In genomic region chr1:6579374-6580118, GRCh38 we compare ENCODE assay signal across 8 cellular contexts. TPM values are rescaled to one million over a fixed set of nuclear protein-coding genes. Genes with fewer than 3 reads are reported as not detected.
A peak's percentile ranks its signal among the peaks of the same experiment; 100 is the strongest.
DNase-seq lines count a peak whose midpoint lies in the region; ATAC-seq and TF ChIP-seq lines count a peak whose summit lies in the region.

TSS of gene ZBTB48 (plus strand) at chr1:6579994. CDS start at chr1:6580610, 616 bp downstream.

- H3K27ac ChIP-seq in left ventricle myocardium inferior (replicated peaks), result peak within 1 kb of the TSS; percentile 93

- DNase-seq in NCI-H1694 treated with DMSO at 0.1 percent for 48 hours (lab: John Stamatoyannopoulos, UW) (peak; percentile 87), T-helper 17 cell (peak; percentile 94 to 96 (median 95)), amygdala (lab: John Stamatoyannopoulos, UW) (peak; percentile 30 to 100 (median 97)), left ventricle myocardium inferior (peak; percentile 100), progenitor cell of endocrine pancreas (ENCODE audit: low spot score, unreplicated experiment) (peak; percentile 95), ureter (ENCODE audit: low spot score) (peak; percentile 99)

- intact Hi-C loops in left ventricle myocardium inferior (cut with micrococcal nuclease), result no loop called here

- peak within 1 kb of the TSS; percentile 96 for H3K4me3 Mint-ChIP-seq in T-helper 17 cell
- peak within 1 kb of the TSS; percentile 93 for H3K4me3 Mint-ChIP-seq in progenitor cell of endocrine pancreas (ENCODE audit: low read depth)

- H3K4me3 ChIP-seq in left ventricle myocardium inferior, result peak within 1 kb of the TSS; percentile 96

- peak within 1 kb of the TSS; percentile 95 for H3K27ac Mint-ChIP-seq in T-helper 17 cell
- peak within 1 kb of the TSS; percentile 97 for H3K27ac Mint-ChIP-seq in progenitor cell of endocrine pancreas

- ATAC-seq in HG02885 (IDR thresholded peaks at IDR 0.05; ENCODE audit: poor library complexity, unreplicated experiment) (peak; percentile 92), T-helper 17 cell (peak; percentile 99)

- no peaks in the 10 kb centered on the region for H3K27me3 ChIP-seq in left ventricle myocardium inferior (ENCODE audit: low read depth)

- H3K27me3 Mint-ChIP-seq in T-helper 17 cell, result no peaks in the 10 kb centered on the region
- H3K27me3 Mint-ChIP-seq in progenitor cell of endocrine pancreas, result no peaks in the 10 kb centered on the region

- H3K36me3 ChIP-seq in left ventricle myocardium inferior, result no peaks in the 10 kb centered on the region

- H3K9me3 ChIP-seq in T-helper 17 cell (ENCODE audit: control insufficient read depth, low read length, poor library complexity, severe bottlenecking), result no peaks in the 10 kb centered on the region
- H3K9me3 ChIP-seq in left ventricle myocardium inferior (replicated peaks), result no peaks in the 10 kb centered on the region

- peaks cover 60% of the 10 kb centered on the region for H3K4me1 ChIP-seq in left ventricle myocardium inferior

- no peaks in the 10 kb centered on the region for H3K9me3 Mint-ChIP-seq in progenitor cell of endocrine pancreas (ENCODE audit: low read depth)

- H3K4me1 Mint-ChIP-seq in T-helper 17 cell, result peaks cover 30% of the 10 kb centered on the region
- H3K4me1 Mint-ChIP-seq in progenitor cell of endocrine pancreas (ENCODE audit: low read depth), result peaks cover 24% of the 10 kb centered on the region

- TF ChIP-seq POLR2A in GM15510 (IDR thresholded peaks at IDR 0.05; ENCODE audit: borderline replicate concordance, extremely low read depth, insufficient read length), result peak; percentile 99

- TF ChIP-seq CTCF in left ventricle myocardium inferior (IDR thresholded peaks at IDR 0.05; ENCODE audit: borderline replicate concordance) (no peak), progenitor cell of endocrine pancreas (IDR thresholded peaks at IDR 0.05; ENCODE audit: unreplicated experiment) (no peak)

- H3K36me3 Mint-ChIP-seq in T-helper 17 cell (ENCODE audit: low read depth) (no peaks in the 10 kb centered on the region), progenitor cell of endocrine pancreas (ENCODE audit: insufficient read depth) (peaks cover under 1% of the 10 kb centered on the region)

RNA-seq across cellular contexts. Expression of gene ZBTB48, which starts in this region (rescaled TPM):
- total RNA-seq in T-helper 17 cell, result 10 to 100 TPM; 34.0 to 34.2 TPM
- total RNA-seq in left ventricle myocardium inferior, result 12.9 TPM
- 49.7 and 55.9 TPM in 2 replicates for total RNA-seq in progenitor cell of endocrine pancreas
- total RNA-seq in ureter, result 50.4 TPM

Comparison
In these comparisons a context has a peak if more than half of its experiments do, and no peak if none do; other contexts are left out.
1. Peak in every context shown above with its lines: DNase-seq, ATAC-seq, H3K4me3 ChIP-seq and H3K27ac ChIP-seq.